18 cellular contexts compared by ENCODE assay signal in the genomic region with DNA sequence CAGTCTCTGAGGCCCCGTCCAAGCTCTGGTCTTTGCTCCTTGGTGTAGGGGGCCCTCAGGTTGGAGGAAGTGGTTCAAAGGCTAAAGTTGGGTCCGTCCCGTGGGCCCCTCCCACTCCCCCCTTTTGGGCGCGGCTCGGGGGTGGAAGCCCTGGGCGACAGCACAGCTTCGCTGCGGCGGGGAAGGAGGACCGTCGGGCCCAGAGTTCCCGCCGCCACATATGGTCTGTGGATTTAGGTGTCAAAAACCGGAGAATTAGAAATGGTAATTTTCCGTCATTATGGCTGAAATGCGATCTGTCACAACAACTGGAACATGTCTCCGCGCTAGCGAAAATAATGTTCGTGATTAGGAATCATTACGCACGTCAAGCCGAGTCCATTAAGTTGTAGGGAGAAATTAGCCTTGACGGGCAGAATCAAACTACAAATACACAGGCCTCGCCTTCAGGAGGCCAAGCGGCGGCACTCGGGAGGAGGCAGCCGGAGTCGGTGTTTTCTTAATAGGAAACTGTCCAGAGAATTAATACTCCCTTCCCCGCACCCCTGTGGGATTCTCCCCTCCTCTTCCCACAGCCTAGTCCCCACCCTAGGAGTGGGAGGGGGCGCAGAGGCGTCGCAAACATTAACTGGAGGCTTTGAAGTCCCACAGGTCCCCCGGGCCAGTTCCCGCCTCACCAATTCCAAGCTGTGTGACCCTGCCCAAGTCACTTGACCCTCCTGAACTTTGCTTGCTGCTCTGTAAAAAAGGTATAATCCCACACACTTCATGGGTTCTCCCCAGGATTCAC. TPM values are rescaled to one million over a fixed set of nuclear protein-coding genes. Genes with fewer than 3 reads are reported as not detected.
DNase-seq lines count a peak whose midpoint lies in the region; ATAC-seq, FAIRE-seq and TF ChIP-seq lines count a peak whose summit lies in the region.
"Had no signal": no experiment of that assay in that cellular context is flagged by ENCODE, and none has a peak within 500 bp of the region (broad histone marks: within the 10 kb centered on the region; RNA-seq: fewer than 3 reads in every experiment).

No MANE protein-coding gene starts in this region.

- H3K27ac Mint-ChIP-seq in activated CD4-positive, alpha-beta T cell treated with anti-CD3 and anti-CD28 coated beads for 36 hours = no peak overlapping the region
- H3K27ac Mint-ChIP-seq in activated naive CD8-positive, alpha-beta T cell treated with anti-CD3 and anti-CD28 coated beads for 36 hours = peak overlapping the region; percentile 81
- H3K27ac Mint-ChIP-seq in natural killer cell = peak overlapping the region; percentile 45 to 48
- no peak overlapping the region for H3K27ac Mint-ChIP-seq in T-cell

- H3K4me1 Mint-ChIP-seq in activated CD4-positive, alpha-beta T cell treated with anti-CD3 and anti-CD28 coated beads for 36 hours = peaks cover 36% of the 10 kb centered on the region
- peaks cover 32% of the 10 kb centered on the region for H3K4me1 Mint-ChIP-seq in activated naive CD8-positive, alpha-beta T cell treated with anti-CD3 and anti-CD28 coated beads for 36 hours
- H3K4me1 Mint-ChIP-seq in natural killer cell = peaks cover 26 to 36% of the 10 kb centered on the region in 2 donors
- peaks cover 22 to 29% (median 26%) of the 10 kb centered on the region in 3 donors for H3K4me1 Mint-ChIP-seq in T-cell

- POLR2A ChIA-PET in activated CD4-positive, alpha-beta T cell treated with anti-CD3 and anti-CD28 coated beads for 36 hours (lab: Charles Lee) = no interaction called here
- POLR2A ChIA-PET in T-cell (lab: Charles Lee) = no interaction called here

- CTCF ChIA-PET in activated CD4-positive, alpha-beta T cell treated with anti-CD3 and anti-CD28 coated beads for 36 hours (lab: Charles Lee) = no interaction called here
- CTCF ChIA-PET in T-cell (lab: Charles Lee) = interaction anchor here (0.6 kb wide), 2 partner anchors 44 to 119 kb away, joined by 4 to 10 read pairs; no protein-coding TSS in a partner anchor

- H3K4me3 ChIP-seq in Peyer's patch = no peak overlapping the region

- H3K9me3 Mint-ChIP-seq in activated CD4-positive, alpha-beta T cell treated with anti-CD3 and anti-CD28 coated beads for 36 hours (ENCODE audit: low read depth) = peaks cover 7% of the 10 kb centered on the region
- peaks cover 4% of the 10 kb centered on the region for H3K9me3 Mint-ChIP-seq in activated naive CD8-positive, alpha-beta T cell treated with anti-CD3 and anti-CD28 coated beads for 36 hours
- H3K9me3 Mint-ChIP-seq in natural killer cell (peaks cover 2% of the 10 kb centered on the region in 2 donors), T-cell (peaks cover 0 to 3% (median 0%) of the 10 kb centered on the region in 3 donors)
- H3K9me3 Mint-ChIP-seq: T-helper 1 cell treated with Interleukin-12 subunit alpha and Interleukin-12 subunit beta and Interleukin-4 antibody, amounts not matched to agents 30 μg/mL and 1 μg/mL, for 36 hours had no signal

- H3K4me3 Mint-ChIP-seq in activated CD4-positive, alpha-beta T cell treated with anti-CD3 and anti-CD28 coated beads for 36 hours = peak overlapping the region; percentile 33
- peak overlapping the region; percentile 25 for H3K4me3 Mint-ChIP-seq in activated naive CD8-positive, alpha-beta T cell treated with anti-CD3 and anti-CD28 coated beads for 36 hours
- peak overlapping the region; percentile 77 for H3K4me3 Mint-ChIP-seq in natural killer cell
- H3K4me3 Mint-ChIP-seq in T-cell = peak overlapping the region in 1 of 3 donors; percentile 57
- H3K4me3 Mint-ChIP-seq: T-helper 1 cell treated with Interleukin-12 subunit alpha and Interleukin-12 subunit beta and Interleukin-4 antibody, amounts not matched to agents 30 μg/mL and 1 μg/mL, for 36 hours had no signal

- FAIRE-seq in GM12892 (lab: Jason Lieb, UNC) = peak; percentile 63

- H3K27me3 Mint-ChIP-seq in activated CD4-positive, alpha-beta T cell treated with anti-CD3 and anti-CD28 coated beads for 36 hours = peaks cover 81% of the 10 kb centered on the region
- H3K27me3 Mint-ChIP-seq in activated naive CD8-positive, alpha-beta T cell treated with anti-CD3 and anti-CD28 coated beads for 36 hours = peaks cover 96% of the 10 kb centered on the region
- H3K27me3 Mint-ChIP-seq in natural killer cell (ENCODE audit: low read depth in 2 of 2) (peaks cover 66 to 75% of the 10 kb centered on the region in 2 donors), T-cell (peaks cover 83 to 91% of the 10 kb centered on the region in 2 donors)

- H3K9me3 ChIP-seq in Peyer's patch = peaks cover 0 to 8% (median 4%) of the 10 kb centered on the region in 4 donors

- H3K27ac ChIP-seq in Peyer's patch = no peak overlapping the region
- H3K27ac ChIP-seq: brain microvascular endothelial cell, neutrophil, RWPE1 had no signal

- ATAC-seq in activated CD4-positive, alpha-beta T cell treated with anti-CD3 and anti-CD28 coated beads for 36 hours = no peak
- ATAC-seq in natural killer cell (no peak), GM19328 (IDR thresholded peaks at IDR 0.05; ENCODE audit: unreplicated experiment) (no peak), T-cell (replicated peaks in 1 of 4) (no peak)

- no peak for TF ChIP-seq POLR2A in GM12892 (IDR thresholded peaks at IDR 0.05; ENCODE audit: low read depth, low read length)
- no peak for TF ChIP-seq POLR2A in Peyer's patch (IDR thresholded peaks at IDR 0.05)

- intact Hi-C loops in activated CD4-positive, alpha-beta T cell treated with anti-CD3 and anti-CD28 coated beads for 36 hours (cut with DNase I, micrococcal nuclease) = loop anchor here (1.0 to 2.0 kb wide), 2 partner anchors 10 to 15 kb away; partner anchors contain the start of gene NKX3-2 (in 1 of the 2)
- intact Hi-C loops in natural killer cell (cut with micrococcal nuclease) = no loop called here

- peak; percentile 7 for DNase-seq in activated CD4-positive, alpha-beta T cell treated with anti-CD3 and anti-CD28 coated beads for 36 hours
- no peak for DNase-seq in activated CD4-positive, alpha-beta T cell treated with anti-CD3 and anti-CD28 coated beads for 1 hour
- DNase-seq in GM12892 (ENCODE audit: insufficient read length) (no peak), natural killer cell (no peak), Peyer's patch (no peak), T-cell (no peak)
- DNase-seq in activated naive CD8-positive, alpha-beta T cell treated with anti-CD3 and anti-CD28 coated beads for 36 hours = no peak
- DNase-seq: activated CD4-positive, alpha-beta T cell treated with anti-CD3 and anti-CD28 coated beads, Interleukin-2, amount 50 U/mL, for 1 hour; activated effector memory CD4-positive, alpha-beta T cell treated with Interleukin-2 at 50 U/mL for 16 hours; brain microvascular endothelial cell; NCI-H1930; NCI-H748 treated with DMSO at 0.1 percent for 48 hours; stimulated activated naive CD4-positive, alpha-beta T cell treated with Interleukin-2 at 50 U/mL for 16 hours had no signal

- H3K36me3 ChIP-seq in Peyer's patch = no peaks in the 10 kb centered on the region
- H3K36me3 ChIP-seq: brain microvascular endothelial cell, neutrophil had no signal

- H3K36me3 Mint-ChIP-seq in activated CD4-positive, alpha-beta T cell treated with anti-CD3 and anti-CD28 coated beads for 36 hours (ENCODE audit: low read depth) = peaks cover 8% of the 10 kb centered on the region
- H3K36me3 Mint-ChIP-seq in activated naive CD8-positive, alpha-beta T cell treated with anti-CD3 and anti-CD28 coated beads for 36 hours = peaks cover 11% of the 10 kb centered on the region
- H3K36me3 Mint-ChIP-seq in natural killer cell = no peaks in the 10 kb centered on the region
- no peaks in the 10 kb centered on the region for H3K36me3 Mint-ChIP-seq in T-cell

- TF ChIP-seq CTCF in natural killer cell (IDR thresholded peaks at IDR 0.05) = no peak
- no peak for TF ChIP-seq CTCF in Peyer's patch (IDR thresholded peaks at IDR 0.05)

- H3K27me3 ChIP-seq in Peyer's patch = peaks cover 0 to 45% of the 10 kb centered on the region in 2 donors

- H3K4me1 ChIP-seq in Peyer's patch = peaks cover 0 to 20% (median 4%) of the 10 kb centered on the region in 4 donors

RNA-seq across cellular contexts. Expression of gene NKX3-2, which starts 15.0 kb away (rescaled TPM):
- not detected for total RNA-seq in activated CD4-positive, alpha-beta T cell treated with anti-CD3 and anti-CD28 coated beads for 36 hours
- polyA plus RNA-seq in GM12892 (2012; ENCODE audit: missing spikeins) = not detected
- not detected for total RNA-seq in activated naive CD8-positive, alpha-beta T cell treated with anti-CD3 and anti-CD28 coated beads for 36 hours
- total RNA-seq in natural killer cell (not detected), Peyer's patch (1 to 10 TPM in 1 of 4 donors, under 1 TPM in 1, not detected in 2; 0.54 to 1.3 TPM), T-cell (not detected)
- polyA plus RNA-seq: AG04450 had no signal

RNA-seq across cellular contexts. Expression of gene RAB28, which starts 45.2 kb away (rescaled TPM):
- total RNA-seq in activated CD4-positive, alpha-beta T cell treated with anti-CD3 and anti-CD28 coated beads for 36 hours = 10 to 100 TPM; 12.7 to 17.5 TPM
- polyA plus RNA-seq in GM12892 (2012; ENCODE audit: missing spikeins) = 19.9 TPM
- 10 to 100 TPM; 13.6 to 15.8 TPM for total RNA-seq in activated naive CD8-positive, alpha-beta T cell treated with anti-CD3 and anti-CD28 coated beads for 36 hours
- total RNA-seq in natural killer cell (10 to 100 TPM; 10.2 to 13.1 (median 12.9) TPM), Peyer's patch (10 to 100 TPM; 11.2 to 24.8 (median 12.4) TPM), T-cell (10 to 100 TPM in 4 of 5 donors, 1 to 10 TPM in 1; 8.7 to 15.1 (median 13.4) TPM)

Comparison
In these comparisons a context has a peak if more than half of its experiments do, and no peak if none do; other contexts are left out.
1. H3K27ac Mint-ChIP-seq: peak in activated naive CD8-positive, alpha-beta T cell treated with anti-CD3 and anti-CD28 coated beads for 36 hours (single experiment) and natural killer cell (2 of 2); none in activated CD4-positive, alpha-beta T cell treated with anti-CD3 and anti-CD28 coated beads for 36 hours (single experiment) and T-cell (0 of 2).